6 cellular contexts compared by ENCODE assay signal in the genomic region with DNA sequence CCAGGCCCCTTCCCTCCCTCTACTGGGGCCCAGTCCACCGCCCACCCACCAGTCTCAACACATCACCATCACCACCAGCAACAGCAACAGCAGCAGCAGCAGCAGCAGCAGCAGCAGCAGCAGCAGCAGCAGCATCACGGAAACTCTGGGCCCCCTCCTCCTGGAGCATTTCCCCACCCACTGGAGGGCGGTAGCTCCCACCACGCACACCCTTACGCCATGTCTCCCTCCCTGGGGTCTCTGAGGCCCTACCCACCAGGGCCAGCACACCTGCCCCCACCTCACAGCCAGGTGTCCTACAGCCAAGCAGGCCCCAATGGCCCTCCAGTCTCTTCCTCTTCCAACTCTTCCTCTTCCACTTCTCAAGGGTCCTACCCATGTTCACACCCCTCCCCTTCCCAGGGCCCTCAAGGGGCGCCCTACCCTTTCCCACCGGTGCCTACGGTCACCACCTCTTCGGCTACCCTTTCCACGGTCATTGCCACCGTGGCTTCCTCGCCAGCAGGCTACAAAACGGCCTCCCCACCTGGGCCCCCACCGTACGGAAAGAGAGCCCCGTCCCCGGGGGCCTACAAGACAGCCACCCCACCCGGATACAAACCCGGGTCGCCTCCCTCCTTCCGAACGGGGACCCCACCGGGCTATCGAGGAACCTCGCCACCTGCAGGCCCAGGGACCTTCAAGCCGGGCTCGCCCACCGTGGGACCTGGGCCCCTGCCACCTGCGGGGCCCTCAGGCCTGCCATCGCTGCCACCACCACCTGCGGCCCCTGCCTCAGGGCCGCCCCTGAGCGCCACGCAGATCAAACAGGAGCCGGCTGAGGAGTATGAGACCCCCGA. TPM values are rescaled to one million over a fixed set of nuclear protein-coding genes. Genes with fewer than 3 reads are reported as not detected.
DNase-seq lines count a peak whose midpoint lies in the region; ATAC-seq, FAIRE-seq and TF ChIP-seq lines count a peak whose summit lies in the region.

No MANE protein-coding gene starts in this region.

- peak; percentile 67 for DNase-seq in activated naive CD8-positive, alpha-beta T cell treated with anti-CD3 and anti-CD28 coated beads, Interleukin-2, amount 10 ng/mL, durations not matched to agents 7 days and 5 days
- peak in 2 of 3 donors; percentile 67 to 73 for DNase-seq in mucosa of descending colon
- no peak for DNase-seq in NCI-H1417 treated with DMSO at 0.1 percent for 48 hours (lab: John Stamatoyannopoulos, UW)
- no peak for DNase-seq in D721Med (ENCODE audit: insufficient read length, low spot score)

- no peaks in the 10 kb centered on the region for H3K9me3 ChIP-seq in BLaER1 treated with 17β-estradiol and CSF1 and Interleukin-3, amounts not matched to agents 10 nM and 100 nM (replicated peaks in 1 of 11)
- no peaks in the 10 kb centered on the region for H3K9me3 ChIP-seq in HUES48 (ENCODE audit: control insufficient read depth, insufficient read depth, low read length)
- H3K9me3 ChIP-seq in mucosa of descending colon: no peaks in the 10 kb centered on the region

- H3K4me1 Mint-ChIP-seq in activated naive CD8-positive, alpha-beta T cell treated with anti-CD3 and anti-CD28 coated beads, Interleukin-2, amount 10 ng/mL, durations not matched to agents 7 days and 5 days: peaks cover 45% of the 10 kb centered on the region

- H4K20me1 ChIP-seq in BLaER1 treated with 17β-estradiol and CSF1 and Interleukin-3, amounts not matched to agents 10 nM and 100 nM: peaks cover 0 to 47% (median 13%) of the 10 kb centered on the region in 11 experiments; a peak in 11 of 22 replicates

- H3K36me3 ChIP-seq in BLaER1 treated with 17β-estradiol and CSF1 and Interleukin-3, amounts not matched to agents 10 nM and 100 nM: peaks cover 33 to 81% (median 74%) of the 10 kb centered on the region in 11 experiments
- H3K36me3 ChIP-seq in HUES48 (ENCODE audit: control insufficient read depth, insufficient read depth, low read length) (peaks cover 64% of the 10 kb centered on the region), mucosa of descending colon (ENCODE audit: low read depth) (no peaks in the 10 kb centered on the region)

- H3K36me3 Mint-ChIP-seq in activated naive CD8-positive, alpha-beta T cell treated with anti-CD3 and anti-CD28 coated beads, Interleukin-2, amount 10 ng/mL, durations not matched to agents 7 days and 5 days: peaks cover 19% of the 10 kb centered on the region

- peak; percentile 32 for ATAC-seq in activated naive CD8-positive, alpha-beta T cell treated with anti-CD3 and anti-CD28 coated beads, Interleukin-2, amount 10 ng/mL, durations not matched to agents 7 days and 5 days (ENCODE audit: low read depth)
- peak; percentile 7 for ATAC-seq in mucosa of descending colon

- no peaks in the 10 kb centered on the region for H3K9me3 Mint-ChIP-seq in activated naive CD8-positive, alpha-beta T cell treated with anti-CD3 and anti-CD28 coated beads, Interleukin-2, amount 10 ng/mL, durations not matched to agents 7 days and 5 days

- no peak for TF ChIP-seq CTCF in mucosa of descending colon (IDR thresholded peaks at IDR 0.05)
- TF ChIP-seq CTCF in D721Med (IDR thresholded peaks at IDR 0.05; ENCODE audit: insufficient read depth, missing control alignments): no peak

- peak overlapping the region; percentile 91 to 100 (median 98) for H3K4me2 ChIP-seq in BLaER1 treated with 17β-estradiol and CSF1 and Interleukin-3, amounts not matched to agents 10 nM and 100 nM

- H3K9ac ChIP-seq in BLaER1 treated with 17β-estradiol and CSF1 and Interleukin-3, amounts not matched to agents 10 nM and 100 nM: peak overlapping the region; percentile 87 to 98 (median 97)
- H3K9ac ChIP-seq in HUES48 (ENCODE audit: low read depth, low read length): peak overlapping the region; percentile 88; the same call in 1 of the 2 replicates

- H3K27ac ChIP-seq in BLaER1 treated with 17β-estradiol and CSF1 and Interleukin-3, amounts not matched to agents 10 nM and 100 nM: peak overlapping the region; percentile 82 to 97 (median 94)
- H3K27ac ChIP-seq in HUES48 (ENCODE audit: low read depth, low read length): peak overlapping the region; percentile 98

- no peak for FAIRE-seq in D721Med (lab: Jason Lieb, UNC)

- peak overlapping the region; percentile 95 for H3K4me3 Mint-ChIP-seq in activated naive CD8-positive, alpha-beta T cell treated with anti-CD3 and anti-CD28 coated beads, Interleukin-2, amount 10 ng/mL, durations not matched to agents 7 days and 5 days

- H3K27ac Mint-ChIP-seq in activated naive CD8-positive, alpha-beta T cell treated with anti-CD3 and anti-CD28 coated beads, Interleukin-2, amount 10 ng/mL, durations not matched to agents 7 days and 5 days: peak overlapping the region; percentile 99

- no peaks in the 10 kb centered on the region for H3K27me3 ChIP-seq in BLaER1 treated with 17β-estradiol and CSF1 and Interleukin-3, amounts not matched to agents 10 nM and 100 nM
- H3K27me3 ChIP-seq in HUES48 (ENCODE audit: control insufficient read depth, insufficient read depth, low read length): no peaks in the 10 kb centered on the region

- POLR2A ChIA-PET in activated naive CD8-positive, alpha-beta T cell treated with anti-CD3 and anti-CD28 coated beads, Interleukin-2, amount 10 ng/mL, durations not matched to agents 7 days and 5 days (lab: Charles Lee): interaction anchor here (0.6 to 21.6 kb wide), 17 partner anchors 8 to 251 kb away, joined by 3 to 1055 read pairs (median 13); a partner anchor contains a TSS

- H3K27me3 Mint-ChIP-seq in activated naive CD8-positive, alpha-beta T cell treated with anti-CD3 and anti-CD28 coated beads, Interleukin-2, amount 10 ng/mL, durations not matched to agents 7 days and 5 days: no peaks in the 10 kb centered on the region

- intact Hi-C loops in mucosa of descending colon (cut with DNase I, micrococcal nuclease): no loop called here

- peaks cover 58 to 81% (median 71%) of the 10 kb centered on the region in 10 experiments for H3K4me1 ChIP-seq in BLaER1 treated with 17β-estradiol and CSF1 and Interleukin-3, amounts not matched to agents 10 nM and 100 nM
- H3K4me1 ChIP-seq in HUES48 (ENCODE audit: control insufficient read depth, insufficient read depth, low read length) (peaks cover 5% of the 10 kb centered on the region; the same call in 1 of the 2 replicates), mucosa of descending colon (ENCODE audit: low read depth) (peaks cover 31% of the 10 kb centered on the region)

- H3K4me3 ChIP-seq in BLaER1 treated with 17β-estradiol and CSF1 and Interleukin-3, amounts not matched to agents 10 nM and 100 nM: peak overlapping the region; percentile 69 to 92 (median 79)
- H3K4me3 ChIP-seq in HUES48 (ENCODE audit: low read depth, low read length) (peak overlapping the region; percentile 71), mucosa of descending colon (peak overlapping the region; percentile 21)

RNA-seq across cellular contexts. Expression of a gene that starts 6.8 kb away (rescaled TPM):
- total RNA-seq in activated naive CD8-positive, alpha-beta T cell treated with anti-CD3 and anti-CD28 coated beads, Interleukin-2, amount 10 ng/mL, durations not matched to agents 7 days and 5 days: not detected
- total RNA-seq in mucosa of descending colon: not detected

RNA-seq across cellular contexts. Expression of a gene that starts 7.0 kb away (rescaled TPM):
- 100 to 1,000 TPM; 210 to 217 TPM for total RNA-seq in activated naive CD8-positive, alpha-beta T cell treated with anti-CD3 and anti-CD28 coated beads, Interleukin-2, amount 10 ng/mL, durations not matched to agents 7 days and 5 days
- total RNA-seq in mucosa of descending colon: 100 to 1,000 TPM; 113 to 175 (median 130) TPM

RNA-seq across cellular contexts. Expression of a gene that starts 9.1 kb away (rescaled TPM):
- total RNA-seq in activated naive CD8-positive, alpha-beta T cell treated with anti-CD3 and anti-CD28 coated beads, Interleukin-2, amount 10 ng/mL, durations not matched to agents 7 days and 5 days: 10 to 100 TPM; 31.0 to 31.3 TPM
- total RNA-seq in mucosa of descending colon: 100 to 1,000 TPM in 1 of 3 donors, 10 to 100 TPM in 2; 68.5 to 208 (median 82.4) TPM

RNA-seq across cellular contexts. Expression of a gene that starts 14.3 kb away (rescaled TPM):
- 100 to 1,000 TPM; 349 to 370 TPM for total RNA-seq in activated naive CD8-positive, alpha-beta T cell treated with anti-CD3 and anti-CD28 coated beads, Interleukin-2, amount 10 ng/mL, durations not matched to agents 7 days and 5 days
- 10 to 100 TPM; 37.4 to 61.7 (median 51.7) TPM for total RNA-seq in mucosa of descending colon

RNA-seq across cellular contexts. Expression of a gene that starts 22.5 kb away (rescaled TPM):
- 100 to 1,000 TPM; 231 to 242 TPM for total RNA-seq in activated naive CD8-positive, alpha-beta T cell treated with anti-CD3 and anti-CD28 coated beads, Interleukin-2, amount 10 ng/mL, durations not matched to agents 7 days and 5 days
- 10 to 100 TPM in 1 of 3 donors, 1 to 10 TPM in 2; 4.5 to 67.3 (median 7.6) TPM for total RNA-seq in mucosa of descending colon

Comparison
In these comparisons a context has a peak if more than half of its experiments do, and no peak if none do; other contexts are left out.
1. H3K4me3 ChIP-seq: peak in every context shown above with its lines; median percentile 79 in BLaER1 treated with 17β-estradiol and CSF1 and Interleukin-3, amounts not matched to agents 10 nM and 100 nM; 71 in HUES48; 21 in mucosa of descending colon.
2. DNase-seq: peak in activated naive CD8-positive, alpha-beta T cell treated with anti-CD3 and anti-CD28 coated beads, Interleukin-2, amount 10 ng/mL, durations not matched to agents 7 days and 5 days (single experiment) and mucosa of descending colon (2 of 3); none in NCI-H1417 treated with DMSO at 0.1 percent for 48 hours (single experiment) and D721Med (single experiment).